In the genomic region with DNA sequence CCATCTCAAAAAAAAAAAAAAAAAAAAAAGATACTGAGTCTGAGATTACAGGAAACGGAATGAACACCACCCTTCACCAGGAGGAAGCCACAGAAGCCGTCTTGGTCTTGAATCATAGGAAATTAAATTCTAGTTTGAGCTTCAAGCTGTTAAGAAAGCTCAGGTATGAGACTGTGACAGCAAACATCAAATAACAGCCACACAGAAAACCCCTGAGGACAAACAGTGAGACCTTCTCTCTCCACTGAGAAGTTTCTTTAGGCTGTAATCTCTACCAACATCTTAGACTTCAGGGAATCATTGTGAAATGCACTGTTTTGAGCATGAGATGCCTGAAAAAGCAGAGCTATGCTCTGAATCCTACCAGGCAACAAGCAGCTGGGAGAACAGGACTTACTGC, we compare ENCODE assay signal across 28 cellular contexts. TPM values are rescaled to one million over a fixed set of nuclear protein-coding genes. Genes with fewer than 3 reads are reported as not detected.
DNase-seq lines count a peak whose midpoint lies in the region; ATAC-seq lines count a peak whose summit lies in the region.
"Had no signal": no experiment of that assay in that cellular context is flagged by ENCODE, and none has a peak within 500 bp of the region (broad histone marks: within the 10 kb centered on the region; RNA-seq: fewer than 3 reads in every experiment).

No MANE protein-coding gene starts in this region.

- no peaks in the 10 kb centered on the region for H3K27me3 ChIP-seq in BLaER1 treated with 17β-estradiol and CSF1 and Interleukin-3, amounts not matched to agents 10 nM and 100 nM
- H3K27me3 ChIP-seq: BE2C had no signal

- H3K9me3 ChIP-seq in BLaER1 treated with 17β-estradiol and CSF1 and Interleukin-3, amounts not matched to agents 10 nM and 100 nM (replicated peaks in 1 of 11): no peaks in the 10 kb centered on the region
- H3K9me3 ChIP-seq in mesodermal cell (ENCODE audit: control insufficient read depth, low read length): no peaks in the 10 kb centered on the region
- H3K9me3 ChIP-seq: BE2C, prostate gland, transverse colon had no signal

- H3K9ac ChIP-seq in BLaER1 treated with 17β-estradiol and CSF1 and Interleukin-3, amounts not matched to agents 10 nM and 100 nM: no peak overlapping the region
- H3K9ac ChIP-seq: KMS-11 had no signal

- ATAC-seq in HG03342 (IDR thresholded peaks at IDR 0.05; ENCODE audit: unreplicated experiment) (no peak), HG03139 (IDR thresholded peaks at IDR 0.05; ENCODE audit: unreplicated experiment) (no peak)
- ATAC-seq: left colon had no signal

- H3K27ac ChIP-seq in BLaER1 treated with 17β-estradiol and CSF1 and Interleukin-3, amounts not matched to agents 10 nM and 100 nM: no peak overlapping the region
- H3K27ac ChIP-seq in mesodermal cell (ENCODE audit: low read depth, low read length, severe bottlenecking): peak overlapping the region; percentile 23
- H3K27ac ChIP-seq: KMS-11, prostate gland, transverse colon had no signal

- no peak overlapping the region for H3K4me3 ChIP-seq in BLaER1 treated with 17β-estradiol and CSF1 and Interleukin-3, amounts not matched to agents 10 nM and 100 nM
- no peak overlapping the region for H3K4me3 ChIP-seq in mesodermal cell (ENCODE audit: extremely low read depth, insufficient read depth, low read length, poor library complexity, severe bottlenecking)
- H3K4me3 ChIP-seq: prostate gland, transverse colon had no signal

- 60% methylated on average over 1 of the region's 2 CpGs; no CpG with 5 or more reads in 1 of the 2 experiments for WGBS in mesodermal cell (ENCODE audit: insufficient coverage in 2 of 2), 2 experiments

- peaks cover 8 to 15% (median 11%) of the 10 kb centered on the region in 10 experiments; a peak in 16 of 20 replicates for H3K4me1 ChIP-seq in BLaER1 treated with 17β-estradiol and CSF1 and Interleukin-3, amounts not matched to agents 10 nM and 100 nM
- H3K4me1 ChIP-seq in mesodermal cell (ENCODE audit: control insufficient read depth, insufficient read depth, low read length, poor library complexity, severe bottlenecking): peaks cover 25% of the 10 kb centered on the region
- H3K4me1 ChIP-seq: BE2C, prostate gland, transverse colon had no signal

- H3K36me3 ChIP-seq in BLaER1 treated with 17β-estradiol and CSF1 and Interleukin-3, amounts not matched to agents 10 nM and 100 nM: no peaks in the 10 kb centered on the region
- no peaks in the 10 kb centered on the region for H3K36me3 ChIP-seq in mesodermal cell (ENCODE audit: control insufficient read depth, insufficient read depth, low read length)
- H3K36me3 ChIP-seq: BE2C, prostate gland, transverse colon had no signal

- peak overlapping the region; percentile 5 to 63 (median 31); a peak in 19 of 22 replicates for H3K4me2 ChIP-seq in BLaER1 treated with 17β-estradiol and CSF1 and Interleukin-3, amounts not matched to agents 10 nM and 100 nM
- H3K4me2 ChIP-seq: KMS-11 had no signal

- DNase-seq in M059J (ENCODE audit: low read depth): peak; percentile 10
- peak; percentile 40 for DNase-seq in dermis blood vessel endothelial cell
- no peak for DNase-seq in stimulated activated CD4-positive, alpha-beta T cell treated with anti-CD3 and anti-CD28 coated beads, Interleukin-2, amount 100 ng/mL, for 48 hours
- DNase-seq in Ammon's horn (ENCODE audit: low spot score): no peak
- DNase-seq: activated CD4-positive, alpha-beta T cell treated with anti-CD3 and anti-CD28 coated beads, Interleukin-2, amount 50 U/mL, for 1 hour; activated naive CD4-positive, alpha-beta T cell treated with anti-CD3 and anti-CD28 coated beads, Interleukin-2, amount 50 U/mL, for 16 hours; amygdala; BE2C; effector CD8-positive, alpha-beta T cell; foreskin fibroblast; GDM1; H7; left colon; naive B cell; NCI-H1436; NCI-H2107; NCI-H510A; nucleus accumbens; SHP77 treated with DMSO at 0.1 percent for 48 hours; stimulated activated CD8-positive, alpha-beta memory T cell treated with anti-CD3 and anti-CD28 coated beads, Interleukin-4, amount 100 ng/mL, for 48 hours; T1000; transverse colon had no signal

- no peaks in the 10 kb centered on the region for H4K20me1 ChIP-seq in BLaER1 treated with 17β-estradiol and CSF1 and Interleukin-3, amounts not matched to agents 10 nM and 100 nM

RNA-seq across cellular contexts. Expression of gene PDE10A, which starts 30.8 kb away (rescaled TPM):
- 0.02 and 0.07 TPM in 2 replicates for total RNA-seq in M059J (2014; rRNA removed; shearing (Covaris generic))
- total RNA-seq in dermis blood vessel endothelial cell: 9.7 and 12.2 TPM in 2 replicates
- polyA plus RNA-seq in mesodermal cell (2013, experiment 1 of 2): 7.4 TPM
- 6.5 TPM for polyA plus RNA-seq in mesodermal cell (2013, experiment 2 of 2)

Comparison
In these comparisons a context has a peak if more than half of its experiments do, and no peak if none do; other contexts are left out.
1. DNase-seq: peak in M059J (single experiment) and dermis blood vessel endothelial cell (single experiment); none in stimulated activated CD4-positive, alpha-beta T cell treated with anti-CD3 and anti-CD28 coated beads, Interleukin-2, amount 100 ng/mL, for 48 hours (0 of 2) and Ammon's horn (single experiment).